ENCODE assay signal across 1 cellular context in genomic region chr2:102082591-102083586, GRCh38.
TF ChIP-seq lines count a peak whose summit lies in the region.

No MANE protein-coding gene starts in this region.

TF ChIP-seq in HepG2, 621 proteins besides CTCF, POLR2A, EP300 and RAD21 (continued from another document and continues in another):
- TF ChIP-seq, protein P1, sequence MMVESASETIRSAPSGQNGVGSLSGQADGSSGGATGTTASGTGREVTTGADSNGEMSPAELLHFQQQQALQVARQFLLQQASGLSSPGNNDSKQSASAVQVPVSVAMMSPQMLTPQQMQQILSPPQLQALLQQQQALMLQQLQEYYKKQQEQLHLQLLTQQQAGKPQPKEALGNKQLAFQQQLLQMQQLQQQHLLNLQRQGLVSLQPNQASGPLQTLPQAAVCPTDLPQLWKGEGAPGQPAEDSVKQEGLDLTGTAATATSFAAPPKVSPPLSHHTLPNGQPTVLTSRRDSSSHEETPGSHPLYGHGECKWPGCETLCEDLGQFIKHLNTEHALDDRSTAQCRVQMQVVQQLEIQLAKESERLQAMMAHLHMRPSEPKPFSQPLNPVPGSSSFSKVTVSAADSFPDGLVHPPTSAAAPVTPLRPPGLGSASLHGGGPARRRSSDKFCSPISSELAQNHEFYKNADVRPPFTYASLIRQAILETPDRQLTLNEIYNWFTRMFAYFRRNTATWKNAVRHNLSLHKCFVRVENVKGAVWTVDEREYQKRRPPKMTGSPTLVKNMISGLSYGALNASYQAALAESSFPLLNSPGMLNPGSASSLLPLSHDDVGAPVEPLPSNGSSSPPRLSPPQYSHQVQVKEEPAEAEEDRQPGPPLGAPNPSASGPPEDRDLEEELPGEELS (CRISPR knock-in tag; IDR thresholded peaks at IDR 0.05): peak; percentile 23; the same call in 1 of the 2 replicates
- TF ChIP-seq RBM39 (IDR thresholded peaks at IDR 0.05; ENCODE audit: low read depth, low read length, poor library complexity, severe bottlenecking) (no peak), MAFK (conservative IDR thresholded peaks at IDR 0.05 in 1 of 2, IDR thresholded peaks at IDR 0.05 in 1 of 2; ENCODE audit: low read length in 2 of 2) (0 out of 4 replicates have a peak, but pooled peaks of 1 of the 2 experiments have one; percentile 16), KLF15 (CRISPR knock-in tag; IDR thresholded peaks at IDR 0.05; ENCODE audit: borderline replicate concordance) (no peak), ZKSCAN5 (CRISPR knock-in tag; IDR thresholded peaks at IDR 0.05) (no peak), ZXDC (CRISPR knock-in tag; IDR thresholded peaks at IDR 0.05) (no peak), SAP130 (CRISPR knock-in tag; IDR thresholded peaks at IDR 0.05; ENCODE audit: low read depth) (no peak; the same call in 1 of the 2 replicates), PAWR (CRISPR knock-in tag; IDR thresholded peaks at IDR 0.05; ENCODE audit: borderline replicate concordance) (no peak), PAF1 (CRISPR knock-in tag; IDR thresholded peaks at IDR 0.05) (no peak), HNRNPK (IDR thresholded peaks at IDR 0.05; ENCODE audit: low read depth, low read length, poor library complexity, severe bottlenecking) (no peak), SUZ12 (IDR thresholded peaks at IDR 0.05; ENCODE audit: low read depth, low read length) (no peak), RELA (CRISPR knock-in tag; IDR thresholded peaks at IDR 0.05) (no peak), ZNF562 (CRISPR knock-in tag; IDR thresholded peaks at IDR 0.05; ENCODE audit: borderline replicate concordance) (no peak), ELF4 (CRISPR knock-in tag; IDR thresholded peaks at IDR 0.05; ENCODE audit: borderline replicate concordance) (no peak), TMF1 (CRISPR knock-in tag; IDR thresholded peaks at IDR 0.05; ENCODE audit: low read depth) (no peak), TBP (CRISPR knock-in tag; IDR thresholded peaks at IDR 0.05) (no peak), RFX1 (IDR thresholded peaks at IDR 0.05) (no peak), ZNF724P (CRISPR knock-in tag; IDR thresholded peaks at IDR 0.05; ENCODE audit: borderline replicate concordance) (no peak), TEAD2 (CRISPR knock-in tag; IDR thresholded peaks at IDR 0.05) (no peak), RBAK (CRISPR knock-in tag; IDR thresholded peaks at IDR 0.05) (peak; percentile 78), ZNF792 (CRISPR knock-in tag; IDR thresholded peaks at IDR 0.05) (no peak), ZNF142 (CRISPR knock-in tag; IDR thresholded peaks at IDR 0.05) (no peak), HOXD1 (CRISPR knock-in tag; IDR thresholded peaks at IDR 0.05) (no peak), DMTF1 (CRISPR knock-in tag; IDR thresholded peaks at IDR 0.05) (no peak), CBX5 (CRISPR knock-in tag; IDR thresholded peaks at IDR 0.05; ENCODE audit: borderline replicate concordance) (no peak), JARID2 (CRISPR knock-in tag; IDR thresholded peaks at IDR 0.05; ENCODE audit: insufficient replicate concordance) (no peak), TSC22D2 (CRISPR knock-in tag; IDR thresholded peaks at IDR 0.05; ENCODE audit: borderline replicate concordance) (no peak), LCORL (IDR thresholded peaks at IDR 0.05) (no peak), LCORL (CRISPR knock-in tag; IDR thresholded peaks at IDR 0.05) (0 out of 2 replicates have a peak, but pooled peaks have one; percentile 50), ZNF333 (CRISPR knock-in tag; IDR thresholded peaks at IDR 0.05; ENCODE audit: borderline replicate concordance) (no peak), GZF1 (CRISPR knock-in tag; IDR thresholded peaks at IDR 0.05) (no peak), AHR (CRISPR knock-in tag; IDR thresholded peaks at IDR 0.05) (no peak), ZNF883 (CRISPR knock-in tag; IDR thresholded peaks at IDR 0.05; ENCODE audit: not compliant biosample characterization) (no peak), PHB2 (IDR thresholded peaks at IDR 0.05; ENCODE audit: partially characterized antibody) (no peak), ZNF274 (CRISPR knock-in tag; IDR thresholded peaks at IDR 0.05) (no peak), ZNF446 (CRISPR knock-in tag; IDR thresholded peaks at IDR 0.05) (no peak), ELF3 (CRISPR knock-in tag; IDR thresholded peaks at IDR 0.05) (0 out of 2 replicates have a peak, but pooled peaks have one; percentile 26)
- TF ChIP-seq, protein P2, sequence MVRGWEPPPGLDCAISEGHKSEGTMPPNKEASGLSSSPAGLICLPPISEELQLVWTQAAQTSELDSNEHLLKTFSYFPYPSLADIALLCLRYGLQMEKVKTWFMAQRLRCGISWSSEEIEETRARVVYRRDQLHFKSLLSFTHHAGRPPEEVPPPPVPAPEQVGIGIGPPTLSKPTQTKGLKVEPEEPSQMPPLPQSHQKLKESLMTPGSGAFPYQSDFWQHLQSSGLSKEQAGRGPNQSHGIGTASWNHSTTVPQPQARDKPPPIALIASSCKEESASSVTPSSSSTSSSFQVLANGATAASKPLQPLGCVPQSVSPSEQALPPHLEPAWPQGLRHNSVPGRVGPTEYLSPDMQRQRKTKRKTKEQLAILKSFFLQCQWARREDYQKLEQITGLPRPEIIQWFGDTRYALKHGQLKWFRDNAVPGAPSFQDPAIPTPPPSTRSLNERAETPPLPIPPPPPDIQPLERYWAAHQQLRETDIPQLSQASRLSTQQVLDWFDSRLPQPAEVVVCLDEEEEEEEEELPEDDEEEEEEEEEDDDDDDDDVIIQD (CRISPR knock-in tag; IDR thresholded peaks at IDR 0.05; ENCODE audit: low read depth): no peak
- TF ChIP-seq, protein P3, sequence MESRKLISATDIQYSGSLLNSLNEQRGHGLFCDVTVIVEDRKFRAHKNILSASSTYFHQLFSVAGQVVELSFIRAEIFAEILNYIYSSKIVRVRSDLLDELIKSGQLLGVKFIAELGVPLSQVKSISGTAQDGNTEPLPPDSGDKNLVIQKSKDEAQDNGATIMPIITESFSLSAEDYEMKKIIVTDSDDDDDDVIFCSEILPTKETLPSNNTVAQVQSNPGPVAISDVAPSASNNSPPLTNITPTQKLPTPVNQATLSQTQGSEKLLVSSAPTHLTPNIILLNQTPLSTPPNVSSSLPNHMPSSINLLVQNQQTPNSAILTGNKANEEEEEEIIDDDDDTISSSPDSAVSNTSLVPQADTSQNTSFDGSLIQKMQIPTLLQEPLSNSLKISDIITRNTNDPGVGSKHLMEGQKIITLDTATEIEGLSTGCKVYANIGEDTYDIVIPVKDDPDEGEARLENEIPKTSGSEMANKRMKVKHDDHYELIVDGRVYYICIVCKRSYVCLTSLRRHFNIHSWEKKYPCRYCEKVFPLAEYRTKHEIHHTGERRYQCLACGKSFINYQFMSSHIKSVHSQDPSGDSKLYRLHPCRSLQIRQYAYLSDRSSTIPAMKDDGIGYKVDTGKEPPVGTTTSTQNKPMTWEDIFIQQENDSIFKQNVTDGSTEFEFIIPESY (CRISPR knock-in tag; IDR thresholded peaks at IDR 0.05): no peak
- TF ChIP-seq, protein P4, sequence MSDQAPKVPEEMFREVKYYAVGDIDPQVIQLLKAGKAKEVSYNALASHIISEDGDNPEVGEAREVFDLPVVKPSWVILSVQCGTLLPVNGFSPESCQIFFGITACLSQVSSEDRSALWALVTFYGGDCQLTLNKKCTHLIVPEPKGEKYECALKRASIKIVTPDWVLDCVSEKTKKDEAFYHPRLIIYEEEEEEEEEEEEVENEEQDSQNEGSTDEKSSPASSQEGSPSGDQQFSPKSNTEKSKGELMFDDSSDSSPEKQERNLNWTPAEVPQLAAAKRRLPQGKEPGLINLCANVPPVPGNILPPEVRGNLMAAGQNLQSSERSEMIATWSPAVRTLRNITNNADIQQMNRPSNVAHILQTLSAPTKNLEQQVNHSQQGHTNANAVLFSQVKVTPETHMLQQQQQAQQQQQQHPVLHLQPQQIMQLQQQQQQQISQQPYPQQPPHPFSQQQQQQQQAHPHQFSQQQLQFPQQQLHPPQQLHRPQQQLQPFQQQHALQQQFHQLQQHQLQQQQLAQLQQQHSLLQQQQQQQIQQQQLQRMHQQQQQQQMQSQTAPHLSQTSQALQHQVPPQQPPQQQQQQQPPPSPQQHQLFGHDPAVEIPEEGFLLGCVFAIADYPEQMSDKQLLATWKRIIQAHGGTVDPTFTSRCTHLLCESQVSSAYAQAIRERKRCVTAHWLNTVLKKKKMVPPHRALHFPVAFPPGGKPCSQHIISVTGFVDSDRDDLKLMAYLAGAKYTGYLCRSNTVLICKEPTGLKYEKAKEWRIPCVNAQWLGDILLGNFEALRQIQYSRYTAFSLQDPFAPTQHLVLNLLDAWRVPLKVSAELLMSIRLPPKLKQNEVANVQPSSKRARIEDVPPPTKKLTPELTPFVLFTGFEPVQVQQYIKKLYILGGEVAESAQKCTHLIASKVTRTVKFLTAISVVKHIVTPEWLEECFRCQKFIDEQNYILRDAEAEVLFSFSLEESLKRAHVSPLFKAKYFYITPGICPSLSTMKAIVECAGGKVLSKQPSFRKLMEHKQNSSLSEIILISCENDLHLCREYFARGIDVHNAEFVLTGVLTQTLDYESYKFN (CRISPR knock-in tag; conservative IDR thresholded peaks at IDR 0.05): no peak
- TF ChIP-seq, protein P5, sequence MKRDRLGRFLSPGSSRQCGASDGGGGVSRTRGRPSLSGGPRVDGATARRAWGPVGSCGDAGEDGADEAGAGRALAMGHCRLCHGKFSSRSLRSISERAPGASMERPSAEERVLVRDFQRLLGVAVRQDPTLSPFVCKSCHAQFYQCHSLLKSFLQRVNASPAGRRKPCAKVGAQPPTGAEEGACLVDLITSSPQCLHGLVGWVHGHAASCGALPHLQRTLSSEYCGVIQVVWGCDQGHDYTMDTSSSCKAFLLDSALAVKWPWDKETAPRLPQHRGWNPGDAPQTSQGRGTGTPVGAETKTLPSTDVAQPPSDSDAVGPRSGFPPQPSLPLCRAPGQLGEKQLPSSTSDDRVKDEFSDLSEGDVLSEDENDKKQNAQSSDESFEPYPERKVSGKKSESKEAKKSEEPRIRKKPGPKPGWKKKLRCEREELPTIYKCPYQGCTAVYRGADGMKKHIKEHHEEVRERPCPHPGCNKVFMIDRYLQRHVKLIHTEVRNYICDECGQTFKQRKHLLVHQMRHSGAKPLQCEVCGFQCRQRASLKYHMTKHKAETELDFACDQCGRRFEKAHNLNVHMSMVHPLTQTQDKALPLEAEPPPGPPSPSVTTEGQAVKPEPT (CRISPR knock-in tag; IDR thresholded peaks at IDR 0.05; ENCODE audit: low read depth): no peak
